In the genomic region with DNA sequence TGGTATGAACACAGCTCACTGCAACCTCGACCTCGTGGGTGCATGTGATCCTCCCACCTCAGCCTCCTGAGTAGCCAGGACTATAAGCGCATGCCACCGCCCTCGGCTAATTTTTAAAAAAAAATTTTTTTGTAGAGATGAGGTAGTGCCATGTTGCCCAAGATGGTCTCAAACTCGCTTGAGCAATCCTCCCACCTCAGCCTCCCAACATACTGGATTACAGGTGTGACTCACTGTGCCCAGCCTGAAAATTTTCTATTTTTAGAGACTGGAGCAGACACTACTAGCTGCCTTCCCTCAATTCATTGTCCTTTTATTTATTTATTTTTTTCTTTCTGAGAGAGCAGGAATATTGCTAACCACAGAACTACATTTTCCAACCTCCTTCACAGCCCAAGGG, we compare ENCODE assay signal across 1 cellular context.
TF ChIP-seq lines count a peak whose summit lies in the region.

No MANE protein-coding gene starts in this region.

TF ChIP-seq in K562, 482 proteins besides CTCF, POLR2A, EP300 and RAD21:
- TF ChIP-seq, protein P1, sequence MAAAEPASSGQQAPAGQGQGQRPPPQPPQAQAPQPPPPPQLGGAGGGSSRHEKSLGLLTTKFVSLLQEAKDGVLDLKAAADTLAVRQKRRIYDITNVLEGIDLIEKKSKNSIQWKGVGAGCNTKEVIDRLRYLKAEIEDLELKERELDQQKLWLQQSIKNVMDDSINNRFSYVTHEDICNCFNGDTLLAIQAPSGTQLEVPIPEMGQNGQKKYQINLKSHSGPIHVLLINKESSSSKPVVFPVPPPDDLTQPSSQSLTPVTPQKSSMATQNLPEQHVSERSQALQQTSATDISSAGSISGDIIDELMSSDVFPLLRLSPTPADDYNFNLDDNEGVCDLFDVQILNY (CRISPR knock-in tag; IDR thresholded peaks at IDR 0.05) = no peak
- no peak for TF ChIP-seq ZNF76 (CRISPR knock-in tag; IDR thresholded peaks at IDR 0.05; ENCODE audit: borderline replicate concordance)
- no peak for TF ChIP-seq DNMT1 (IDR thresholded peaks at IDR 0.05)
- no peak for TF ChIP-seq KDM4B (IDR thresholded peaks at IDR 0.05; ENCODE audit: borderline replicate concordance in 2 of 2, low read depth in 1 of 2)
- TF ChIP-seq ZNF3 (CRISPR knock-in tag; IDR thresholded peaks at IDR 0.05) = no peak
- TF ChIP-seq, protein P2, sequence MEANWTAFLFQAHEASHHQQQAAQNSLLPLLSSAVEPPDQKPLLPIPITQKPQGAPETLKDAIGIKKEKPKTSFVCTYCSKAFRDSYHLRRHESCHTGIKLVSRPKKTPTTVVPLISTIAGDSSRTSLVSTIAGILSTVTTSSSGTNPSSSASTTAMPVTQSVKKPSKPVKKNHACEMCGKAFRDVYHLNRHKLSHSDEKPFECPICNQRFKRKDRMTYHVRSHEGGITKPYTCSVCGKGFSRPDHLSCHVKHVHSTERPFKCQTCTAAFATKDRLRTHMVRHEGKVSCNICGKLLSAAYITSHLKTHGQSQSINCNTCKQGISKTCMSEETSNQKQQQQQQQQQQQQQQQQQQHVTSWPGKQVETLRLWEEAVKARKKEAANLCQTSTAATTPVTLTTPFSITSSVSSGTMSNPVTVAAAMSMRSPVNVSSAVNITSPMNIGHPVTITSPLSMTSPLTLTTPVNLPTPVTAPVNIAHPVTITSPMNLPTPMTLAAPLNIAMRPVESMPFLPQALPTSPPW (CRISPR knock-in tag; IDR thresholded peaks at IDR 0.05) = no peak
- TF ChIP-seq ZFP30 (CRISPR knock-in tag; IDR thresholded peaks at IDR 0.05; ENCODE audit: borderline replicate concordance) = no peak
- no peak for TF ChIP-seq NR2C2 (CRISPR knock-in tag; IDR thresholded peaks at IDR 0.05)
- no peak for TF ChIP-seq NR2C2 (tag; IDR thresholded peaks at IDR 0.05)
- no peak for TF ChIP-seq ZNF133 (CRISPR knock-in tag; IDR thresholded peaks at IDR 0.05)
- TF ChIP-seq TCFL5 (CRISPR knock-in tag; conservative IDR thresholded peaks at IDR 0.05) = no peak
- no peak for TF ChIP-seq CREM (IDR thresholded peaks at IDR 0.05; ENCODE audit: low read depth)
- no peak for TF ChIP-seq MAFG (tag; conservative IDR thresholded peaks at IDR 0.05)
TF ChIP-seq in K562: peak in this region for 0.
